ENCODE assay signal across 1 cellular context in genomic region chr1:54407957-54408700, GRCh38.
TF ChIP-seq lines count a peak whose summit lies in the region.

No MANE protein-coding gene starts in this region.

TF ChIP-seq in K562, 482 proteins besides CTCF, POLR2A, EP300 and RAD21 (continued from another document and continues in another):
- TF ChIP-seq STAT6 (CRISPR knock-in tag; IDR thresholded peaks at IDR 0.05) (no peak; the same call in 1 of the 2 replicates), SRF (CRISPR knock-in tag; IDR thresholded peaks at IDR 0.05) (no peak; a peak in 1 of 4 replicates), ATF1 (CRISPR knock-in tag; IDR thresholded peaks at IDR 0.05) (no peak), ATF1 (tag; IDR thresholded peaks at IDR 0.05) (no peak; the same call in 1 of the 2 replicates), ZNF143 (CRISPR knock-in tag; IDR thresholded peaks at IDR 0.05) (no peak), DPF2 (IDR thresholded peaks at IDR 0.05) (peak; percentile 87), HMBOX1 (IDR thresholded peaks at IDR 0.05) (peak; percentile 74; the same call in 1 of the 2 replicates), SMARCA5 (IDR thresholded peaks at IDR 0.05) (0 out of 2 replicates have a peak, but pooled peaks have one; percentile 27), ZNF41 (CRISPR knock-in tag; conservative IDR thresholded peaks at IDR 0.05) (0 out of 2 replicates have a peak, but pooled peaks have one; percentile 25), ZKSCAN1 (IDR thresholded peaks at IDR 0.05; ENCODE audit: low read depth, low read length) (peak; percentile 66; the same call in 1 of the 2 replicates), ZNF395 (CRISPR knock-in tag; IDR thresholded peaks at IDR 0.05) (peak; percentile 80; the same call in 1 of the 2 replicates), ZNF174 (CRISPR knock-in tag; IDR thresholded peaks at IDR 0.05) (0 out of 2 replicates have a peak, but pooled peaks have one; percentile 2), MLX (CRISPR knock-in tag; conservative IDR thresholded peaks at IDR 0.05) (0 out of 4 replicates have a peak, but pooled peaks of 1 of the 2 experiments have one; percentile 34), ATF7 (IDR thresholded peaks at IDR 0.05) (peak; percentile 52; the same call in 1 of the 2 replicates), BACH1 (tag; IDR thresholded peaks at IDR 0.05) (no peak), MEF2A (IDR thresholded peaks at IDR 0.05; ENCODE audit: control insufficient read depth, low read depth, low read length) (0 out of 2 replicates have a peak, but pooled peaks have one; percentile 35), ZSCAN29 (IDR thresholded peaks at IDR 0.05) (no peak), NFIX (CRISPR knock-in tag; IDR thresholded peaks at IDR 0.05; ENCODE audit: low read depth) (peak; percentile 9; the same call in 1 of the 2 replicates), CBX1 (IDR thresholded peaks at IDR 0.05; ENCODE audit: low read depth) (no peak), NCOR1 (IDR thresholded peaks at IDR 0.05) (peak; percentile 55), MAFF (IDR thresholded peaks at IDR 0.05; ENCODE audit: low read length) (peak; percentile 65; the same call in 1 of the 2 replicates), ZNF431 (CRISPR knock-in tag; IDR thresholded peaks at IDR 0.05) (0 out of 2 replicates have a peak, but pooled peaks have one; percentile 41), PHF21A (IDR thresholded peaks at IDR 0.05; ENCODE audit: borderline replicate concordance, low read depth) (peak; percentile 55; the same call in 1 of the 2 replicates), DEAF1 (CRISPR knock-in tag; IDR thresholded peaks at IDR 0.05) (0 out of 2 replicates have a peak, but pooled peaks have one; percentile 30), LCOR (CRISPR knock-in tag; IDR thresholded peaks at IDR 0.05) (peak; percentile 88), IRF2 (CRISPR knock-in tag; IDR thresholded peaks at IDR 0.05) (no peak), ZNF639 (CRISPR knock-in tag; conservative IDR thresholded peaks at IDR 0.05 in 1 of 2, IDR thresholded peaks at IDR 0.05 in 1 of 2) (peak in 1 of 2 experiments; percentile 76; a peak in 2 of 4 replicates), CTBP1 (IDR thresholded peaks at IDR 0.05; ENCODE audit: borderline replicate concordance) (peak; percentile 81), TFE3 (CRISPR knock-in tag; IDR thresholded peaks at IDR 0.05) (peak; percentile 9; the same call in 1 of the 2 replicates), FOXJ3 (CRISPR knock-in tag; IDR thresholded peaks at IDR 0.05) (no peak), ZNF766 (CRISPR knock-in tag; conservative IDR thresholded peaks at IDR 0.05) (no peak), ZSCAN32 (CRISPR knock-in tag; IDR thresholded peaks at IDR 0.05) (no peak), HCFC1 (IDR thresholded peaks at IDR 0.05; ENCODE audit: low read depth, low read length) (no peak; the same call in 1 of the 2 replicates), SMARCA4 (IDR thresholded peaks at IDR 0.05) (peak; percentile 83), RBBP5 (IDR thresholded peaks at IDR 0.05; ENCODE audit: borderline replicate concordance, insufficient read depth, low read length, poor library complexity, severe bottlenecking) (peak; percentile 11), CBFB (CRISPR knock-in tag; IDR thresholded peaks at IDR 0.05) (no peak), NFRKB (IDR thresholded peaks at IDR 0.05; ENCODE audit: low read depth) (peak; percentile 87; the same call in 1 of the 2 replicates)
- TF ChIP-seq, protein P1, sequence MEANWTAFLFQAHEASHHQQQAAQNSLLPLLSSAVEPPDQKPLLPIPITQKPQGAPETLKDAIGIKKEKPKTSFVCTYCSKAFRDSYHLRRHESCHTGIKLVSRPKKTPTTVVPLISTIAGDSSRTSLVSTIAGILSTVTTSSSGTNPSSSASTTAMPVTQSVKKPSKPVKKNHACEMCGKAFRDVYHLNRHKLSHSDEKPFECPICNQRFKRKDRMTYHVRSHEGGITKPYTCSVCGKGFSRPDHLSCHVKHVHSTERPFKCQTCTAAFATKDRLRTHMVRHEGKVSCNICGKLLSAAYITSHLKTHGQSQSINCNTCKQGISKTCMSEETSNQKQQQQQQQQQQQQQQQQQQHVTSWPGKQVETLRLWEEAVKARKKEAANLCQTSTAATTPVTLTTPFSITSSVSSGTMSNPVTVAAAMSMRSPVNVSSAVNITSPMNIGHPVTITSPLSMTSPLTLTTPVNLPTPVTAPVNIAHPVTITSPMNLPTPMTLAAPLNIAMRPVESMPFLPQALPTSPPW (CRISPR knock-in tag; IDR thresholded peaks at IDR 0.05) = peak; percentile 13
- TF ChIP-seq, protein P2, sequence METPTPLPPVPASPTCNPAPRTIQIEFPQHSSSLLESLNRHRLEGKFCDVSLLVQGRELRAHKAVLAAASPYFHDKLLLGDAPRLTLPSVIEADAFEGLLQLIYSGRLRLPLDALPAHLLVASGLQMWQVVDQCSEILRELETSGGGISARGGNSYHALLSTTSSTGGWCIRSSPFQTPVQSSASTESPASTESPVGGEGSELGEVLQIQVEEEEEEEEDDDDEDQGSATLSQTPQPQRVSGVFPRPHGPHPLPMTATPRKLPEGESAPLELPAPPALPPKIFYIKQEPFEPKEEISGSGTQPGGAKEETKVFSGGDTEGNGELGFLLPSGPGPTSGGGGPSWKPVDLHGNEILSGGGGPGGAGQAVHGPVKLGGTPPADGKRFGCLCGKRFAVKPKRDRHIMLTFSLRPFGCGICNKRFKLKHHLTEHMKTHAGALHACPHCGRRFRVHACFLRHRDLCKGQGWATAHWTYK (CRISPR knock-in tag; IDR thresholded peaks at IDR 0.05) = 0 out of 2 replicates have a peak, but pooled peaks have one; percentile 20
- TF ChIP-seq, protein P3, sequence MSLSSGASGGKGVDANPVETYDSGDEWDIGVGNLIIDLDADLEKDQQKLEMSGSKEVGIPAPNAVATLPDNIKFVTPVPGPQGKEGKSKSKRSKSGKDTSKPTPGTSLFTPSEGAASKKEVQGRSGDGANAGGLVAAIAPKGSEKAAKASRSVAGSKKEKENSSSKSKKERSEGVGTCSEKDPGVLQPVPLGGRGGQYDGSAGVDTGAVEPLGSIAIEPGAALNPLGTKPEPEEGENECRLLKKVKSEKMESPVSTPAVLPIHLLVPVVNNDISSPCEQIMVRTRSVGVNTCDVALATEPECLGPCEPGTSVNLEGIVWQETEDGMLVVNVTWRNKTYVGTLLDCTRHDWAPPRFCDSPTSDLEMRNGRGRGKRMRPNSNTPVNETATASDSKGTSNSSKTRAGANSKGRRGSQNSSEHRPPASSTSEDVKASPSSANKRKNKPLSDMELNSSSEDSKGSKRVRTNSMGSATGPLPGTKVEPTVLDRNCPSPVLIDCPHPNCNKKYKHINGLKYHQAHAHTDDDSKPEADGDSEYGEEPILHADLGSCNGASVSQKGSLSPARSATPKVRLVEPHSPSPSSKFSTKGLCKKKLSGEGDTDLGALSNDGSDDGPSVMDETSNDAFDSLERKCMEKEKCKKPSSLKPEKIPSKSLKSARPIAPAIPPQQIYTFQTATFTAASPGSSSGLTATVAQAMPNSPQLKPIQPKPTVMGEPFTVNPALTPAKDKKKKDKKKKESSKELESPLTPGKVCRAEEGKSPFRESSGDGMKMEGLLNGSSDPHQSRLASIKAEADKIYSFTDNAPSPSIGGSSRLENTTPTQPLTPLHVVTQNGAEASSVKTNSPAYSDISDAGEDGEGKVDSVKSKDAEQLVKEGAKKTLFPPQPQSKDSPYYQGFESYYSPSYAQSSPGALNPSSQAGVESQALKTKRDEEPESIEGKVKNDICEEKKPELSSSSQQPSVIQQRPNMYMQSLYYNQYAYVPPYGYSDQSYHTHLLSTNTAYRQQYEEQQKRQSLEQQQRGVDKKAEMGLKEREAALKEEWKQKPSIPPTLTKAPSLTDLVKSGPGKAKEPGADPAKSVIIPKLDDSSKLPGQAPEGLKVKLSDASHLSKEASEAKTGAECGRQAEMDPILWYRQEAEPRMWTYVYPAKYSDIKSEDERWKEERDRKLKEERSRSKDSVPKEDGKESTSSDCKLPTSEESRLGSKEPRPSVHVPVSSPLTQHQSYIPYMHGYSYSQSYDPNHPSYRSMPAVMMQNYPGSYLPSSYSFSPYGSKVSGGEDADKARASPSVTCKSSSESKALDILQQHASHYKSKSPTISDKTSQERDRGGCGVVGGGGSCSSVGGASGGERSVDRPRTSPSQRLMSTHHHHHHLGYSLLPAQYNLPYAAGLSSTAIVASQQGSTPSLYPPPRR (CRISPR knock-in tag; IDR thresholded peaks at IDR 0.05; ENCODE audit: borderline replicate concordance) = no peak
